13 cellular contexts compared by ENCODE assay signal in the genomic region with DNA sequence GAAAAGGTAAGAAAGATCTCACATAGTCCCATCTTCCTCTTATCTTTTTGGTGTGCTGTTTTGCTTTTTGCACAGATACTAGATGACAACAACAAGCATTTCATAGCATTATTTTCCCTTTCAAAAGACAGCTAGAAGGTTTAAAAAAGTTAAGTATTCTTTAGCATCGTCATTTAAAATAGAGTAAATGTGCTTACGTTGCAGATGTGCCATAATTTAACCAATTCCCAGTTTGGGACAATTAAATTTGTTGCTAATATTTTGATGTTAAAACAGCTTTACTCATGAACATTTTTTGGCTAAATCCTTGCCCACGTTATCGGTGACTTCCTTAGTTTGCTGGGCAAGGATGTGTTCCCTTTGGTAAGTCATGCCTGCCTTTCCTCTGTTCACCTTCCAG. TPM values are rescaled to one million over a fixed set of nuclear protein-coding genes. Genes with fewer than 3 reads are reported as not detected.
DNase-seq lines count a peak whose midpoint lies in the region; ATAC-seq and TF ChIP-seq lines count a peak whose summit lies in the region.
"Had no signal": no experiment of that assay in that cellular context is flagged by ENCODE, and none has a peak within 500 bp of the region (broad histone marks: within the 10 kb centered on the region; RNA-seq: fewer than 3 reads in every experiment).

No MANE protein-coding gene starts in this region.

- no peaks in the 10 kb centered on the region for H3K9me3 Mint-ChIP-seq in natural killer cell treated with Interleukin-12 subunit alpha and Interleukin-12 subunit beta and Interleukin-15 and Interleukin-18, amount 100 ng/mL, for 72 hours
- no peaks in the 10 kb centered on the region for H3K9me3 Mint-ChIP-seq in natural killer cell
- H3K9me3 Mint-ChIP-seq: CD4-positive, alpha-beta memory T cell had no signal

- POLR2A ChIA-PET in PC-3 (lab: Charles Lee; ENCODE audit: unreplicated experiment), result interaction anchor here (0.5 kb wide), 1 partner anchor 357 kb away, joined by 3 read pairs; no protein-coding TSS in a partner anchor

- H3K79me2 ChIP-seq in PC-3 (ENCODE audit: low read length), result no peaks in the 10 kb centered on the region

- H3K36me3 ChIP-seq in PC-3 (ENCODE audit: low read depth, low read length) (no peaks in the 10 kb centered on the region), brain microvascular endothelial cell (replicated peaks) (no peaks in the 10 kb centered on the region), heart right ventricle (no peaks in the 10 kb centered on the region)
- H3K36me3 ChIP-seq: HAP-1 had no signal

- peak overlapping the region; percentile 31 to 94 for H3K27ac Mint-ChIP-seq in natural killer cell treated with Interleukin-12 subunit alpha and Interleukin-12 subunit beta and Interleukin-15 and Interleukin-18, amount 100 ng/mL, for 72 hours
- H3K27ac Mint-ChIP-seq in natural killer cell, result no peak overlapping the region

- ATAC-seq in natural killer cell treated with Interleukin-12 subunit alpha and Interleukin-12 subunit beta and Interleukin-15 and Interleukin-18, amount 100 ng/mL, for 72 hours, result no peak
- ATAC-seq in natural killer cell (no peak), PC-3 (no peak), GM21423 (IDR thresholded peaks at IDR 0.05; ENCODE audit: unreplicated experiment) (no peak), heart right ventricle (no peak)

- H3K4me3 ChIP-seq in PC-3 (ENCODE audit: low read length), result peak overlapping the region; percentile 7; the same call in 1 of the 2 replicates
- no peak overlapping the region for H3K4me3 ChIP-seq in brain microvascular endothelial cell (ENCODE audit: low read depth, low read length)
- no peak overlapping the region for H3K4me3 ChIP-seq in heart right ventricle
- H3K4me3 ChIP-seq: HAP-1 had no signal

- peaks cover 45 to 61% of the 10 kb centered on the region in 2 donors for H3K4me1 Mint-ChIP-seq in natural killer cell treated with Interleukin-12 subunit alpha and Interleukin-12 subunit beta and Interleukin-15 and Interleukin-18, amount 100 ng/mL, for 72 hours (ENCODE audit: low read depth in 2 of 2)
- peaks cover 21 to 23% of the 10 kb centered on the region in 2 donors for H3K4me1 Mint-ChIP-seq in natural killer cell

- H3K27me3 ChIP-seq in PC-3 (ENCODE audit: low read length) (no peaks in the 10 kb centered on the region), brain microvascular endothelial cell (replicated peaks) (no peaks in the 10 kb centered on the region), heart right ventricle (no peaks in the 10 kb centered on the region)

- no peak overlapping the region for H3K4me3 Mint-ChIP-seq in natural killer cell treated with Interleukin-12 subunit alpha and Interleukin-12 subunit beta and Interleukin-15 and Interleukin-18, amount 100 ng/mL, for 72 hours
- H3K4me3 Mint-ChIP-seq in natural killer cell, result no peak overlapping the region
- H3K4me3 Mint-ChIP-seq: CD4-positive, alpha-beta memory T cell had no signal

- H3K36me3 Mint-ChIP-seq in natural killer cell treated with Interleukin-12 subunit alpha and Interleukin-12 subunit beta and Interleukin-15 and Interleukin-18, amount 100 ng/mL, for 72 hours, result no peaks in the 10 kb centered on the region
- H3K36me3 Mint-ChIP-seq in natural killer cell, result no peaks in the 10 kb centered on the region

- no peaks in the 10 kb centered on the region for H3F3A ChIP-seq in PC-3 (ENCODE audit: low read length, unreplicated experiment)

- no TSS peak for BruUV-seq in PC-3 (replicated peaks; lab: Mats Ljungman, UMichigan)

- CTCF ChIA-PET in PC-3 (lab: Charles Lee), result interaction anchor here (0.6 kb wide), 1 partner anchor 383 kb away, joined by 3 read pairs; no protein-coding TSS in a partner anchor

- TF ChIP-seq CTCF in natural killer cell (IDR thresholded peaks at IDR 0.05) (no peak), PC-3 (conservative IDR thresholded peaks at IDR 0.05; ENCODE audit: low read depth, low read length) (no peak), brain microvascular endothelial cell (IDR thresholded peaks at IDR 0.05; ENCODE audit: low read depth, low read length, missing control alignments) (no peak), heart right ventricle (IDR thresholded peaks at IDR 0.05) (no peak)

- in situ Hi-C loops in brain microvascular endothelial cell (cut with HindIII; ENCODE audit: low pct_ligation_motif_present, low sequenced_read_pairs), result no loop called here

- H3K9ac ChIP-seq in PC-3 (ENCODE audit: low read length), result no peak overlapping the region

- H3K9me3 ChIP-seq in PC-3 (ENCODE audit: low read length) (no peaks in the 10 kb centered on the region), heart right ventricle (no peaks in the 10 kb centered on the region)
- H3K9me3 ChIP-seq: HAP-1 had no signal

- H3K9me2 ChIP-seq in PC-3 (replicated peaks; ENCODE audit: low read length), result no peaks in the 10 kb centered on the region

- H3K4me1 ChIP-seq in PC-3 (ENCODE audit: insufficient read depth, low read length) (peaks cover 41% of the 10 kb centered on the region), heart right ventricle (peaks cover 0 to 31% (median 15%) of the 10 kb centered on the region in 9 donors)

- WGBS in heart right ventricle, 2 donors, result 88 to 92% methylated on average over 4 of the region's 4 CpGs

- H3K4me2 ChIP-seq in PC-3 (ENCODE audit: low read length), result peak overlapping the region; percentile 80

- H3K27ac ChIP-seq in PC-3 (ENCODE audit: low read length) (peak overlapping the region; percentile 54), brain microvascular endothelial cell (peak overlapping the region; percentile 29), heart right ventricle (no peak overlapping the region)

- H2AFZ ChIP-seq in PC-3 (ENCODE audit: low read length), result no peak overlapping the region

- no peaks in the 10 kb centered on the region for H4K20me1 ChIP-seq in PC-3 (ENCODE audit: low read length)

- no peak for DNase-seq in natural killer cell treated with Interleukin-12 subunit alpha and Interleukin-12 subunit beta and Interleukin-15 and Interleukin-18, amount 100 ng/mL, for 72 hours (ENCODE audit: low spot score)
- DNase-seq in natural killer cell (no peak), PC-3 (no peak), brain microvascular endothelial cell (no peak), T-helper 2 cell (no peak), heart right ventricle (no peak)
- DNase-seq: CD4-positive, alpha-beta memory T cell; NCI-H1105 treated with DMSO at 0.1 percent for 48 hours; NCI-H187; NCI-H524 treated with DMSO at 0.1 percent for 48 hours; SHP77 treated with DMSO at 0.1 percent for 48 hours had no signal

- intact Hi-C loops in natural killer cell (cut with micrococcal nuclease), result no loop called here
- intact Hi-C loops in PC-3 (cut with micrococcal nuclease), result loop anchor here (5.0 kb wide), 1 partner anchor 41 kb away; a partner anchor contains a TSS
- intact Hi-C loops in heart right ventricle (cut with DNase I), result no loop called here

- H3K27me3 Mint-ChIP-seq in natural killer cell treated with Interleukin-12 subunit alpha and Interleukin-12 subunit beta and Interleukin-15 and Interleukin-18, amount 100 ng/mL, for 72 hours, result no peaks in the 10 kb centered on the region
- no peaks in the 10 kb centered on the region for H3K27me3 Mint-ChIP-seq in natural killer cell (ENCODE audit: low read depth in 2 of 2)
- H3K27me3 Mint-ChIP-seq: CD4-positive, alpha-beta memory T cell had no signal

RNA-seq across cellular contexts. Expression of a gene that starts 41.6 kb away (rescaled TPM):
- total RNA-seq in natural killer cell treated with Interleukin-12 subunit alpha and Interleukin-12 subunit beta and Interleukin-15 and Interleukin-18, amount 100 ng/mL, for 72 hours, result 100 to 1,000 TPM; 139 to 241 TPM
- total RNA-seq in natural killer cell (10 to 100 TPM; 11.7 to 14.8 (median 12.1) TPM), PC-3 (2014; rRNA removed) (198 and 245 TPM in 2 replicates), heart right ventricle (10 to 100 TPM in 1 of 10 donors, 1 to 10 TPM in 4, under 1 TPM in 4, not detected in 1; 0.32 to 17.5 (median 1.4) TPM)
- polyA plus RNA-seq in heart right ventricle, result 1 to 10 TPM; 2.6 to 8.7 TPM

RNA-seq across cellular contexts. Expression of a gene that starts 44.3 kb away (rescaled TPM):
- total RNA-seq in natural killer cell treated with Interleukin-12 subunit alpha and Interleukin-12 subunit beta and Interleukin-15 and Interleukin-18, amount 100 ng/mL, for 72 hours, result 10 to 100 TPM; 50.7 to 62.0 TPM
- total RNA-seq in natural killer cell (100 to 1,000 TPM; 114 to 143 (median 118) TPM), PC-3 (2014; rRNA removed) (20.6 and 33.3 TPM in 2 replicates), heart right ventricle (10 to 100 TPM; 32.7 to 62.4 (median 44.3) TPM)
- polyA plus RNA-seq in heart right ventricle, result 10 to 100 TPM; 19.2 to 38.4 TPM

Comparison
In these comparisons a context has a peak if more than half of its experiments do, and no peak if none do; other contexts are left out.
1. H3K27ac Mint-ChIP-seq: peak in natural killer cell treated with Interleukin-12 subunit alpha and Interleukin-12 subunit beta and Interleukin-15 and Interleukin-18, amount 100 ng/mL, for 72 hours (2 of 2); none in natural killer cell (0 of 2).
2. RNA of a gene that starts 41.6 kb away (total RNA-seq): 198 to 245 TPM in PC-3 and 139 to 241 TPM in natural killer cell treated with Interleukin-12 subunit alpha and Interleukin-12 subunit beta and Interleukin-15 and Interleukin-18, amount 100 ng/mL, for 72 hours; 11.7 to 14.8 TPM in natural killer cell and 0.32 to 17.5 TPM in heart right ventricle; every median in the first group is over 4 times any median in the second.
3. H3K27ac ChIP-seq: peak in PC-3 (single experiment) and brain microvascular endothelial cell (single experiment); none in heart right ventricle (0 of 10).